Comparison of ENCODE assay signal across 10 cellular contexts in the genomic region with DNA sequence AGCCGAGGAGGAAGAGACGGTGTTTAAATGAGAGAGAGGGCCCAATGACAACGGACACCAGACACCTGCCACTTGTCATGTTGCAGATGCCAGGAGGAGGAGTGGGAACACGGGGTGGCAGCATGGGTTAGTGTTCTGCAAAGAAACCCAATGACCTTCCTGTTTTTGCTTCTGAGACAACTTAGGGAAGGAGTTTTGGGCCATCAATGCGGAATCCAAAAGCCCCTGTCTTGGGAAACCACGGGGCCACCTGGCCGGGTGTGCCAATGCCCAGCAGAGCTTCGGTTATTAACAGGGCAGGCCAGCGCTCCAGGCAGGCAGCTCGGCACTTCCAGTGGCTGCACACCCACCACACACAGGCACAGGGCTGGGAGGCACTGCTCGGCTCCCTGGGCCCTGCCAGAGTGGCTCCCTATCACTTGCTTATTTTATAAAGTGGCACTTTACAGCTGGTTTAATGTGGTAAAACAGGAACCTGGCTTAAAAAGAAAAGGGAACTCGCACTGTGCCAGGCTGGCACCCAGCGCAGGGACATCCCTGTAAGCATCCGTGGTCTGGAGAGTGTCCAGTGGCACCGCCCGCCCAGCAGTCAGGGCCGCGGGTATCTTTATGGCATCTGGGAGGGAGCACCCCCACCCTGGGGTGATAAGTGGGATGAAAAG. TPM values are rescaled to one million over a fixed set of nuclear protein-coding genes. Genes with fewer than 3 reads are reported as not detected.
DNase-seq lines count a peak whose midpoint lies in the region; ATAC-seq, FAIRE-seq and TF ChIP-seq lines count a peak whose summit lies in the region.
"Had no signal": no experiment of that assay in that cellular context is flagged by ENCODE, and none has a peak within 500 bp of the region (broad histone marks: within the 10 kb centered on the region; RNA-seq: fewer than 3 reads in every experiment).

No MANE protein-coding gene starts in this region.

- H2AFZ ChIP-seq in HepG2 (ENCODE audit: low read length) = no peak overlapping the region

- POLR2A ChIA-PET in HepG2 (lab: Yijun Ruan, JAX) = interaction anchor here (1.2 to 2.2 kb wide), 3 partner anchors 12 to 20 kb away, joined by 4 to 16 read pairs (median 10); partner anchors contain the start of gene ELL

- in situ Hi-C loops in HepG2 (cut with HindIII; ENCODE audit: extremely low pct_ligation_motif_present, low pct_unique_long_range_greater_than_20kb) = no loop called here

- H3K27ac ChIP-seq in liver (ENCODE audit: low read depth in 1 of 2, low read length in 2 of 2) = peak overlapping the region; percentile 53 to 81
- no peak overlapping the region for H3K27ac ChIP-seq in HepG2 (ENCODE audit: extremely low read length, insufficient read depth, low read length)
- H3K27ac ChIP-seq in adipose tissue (ENCODE audit: low read depth, low read length) = peak overlapping the region; percentile 48
- peak overlapping the region; percentile 69 for H3K27ac ChIP-seq in lower lobe of right lung
- H3K27ac ChIP-seq in upper lobe of right lung = peak overlapping the region; percentile 60

- H4K20me1 ChIP-seq in HepG2 (ENCODE audit: insufficient read depth, low read length) = peaks cover 81% of the 10 kb centered on the region; the same call in 1 of the 2 replicates

- intact Hi-C loops in HepG2 (cut with micrococcal nuclease; ENCODE audit: unreplicated experiment) = no loop called here
- intact Hi-C loops in lower lobe of right lung (cut with DNase I) = no loop called here
- intact Hi-C loops in upper lobe of right lung (cut with DNase I) = no loop called here

- no peaks in the 10 kb centered on the region for H3K36me3 ChIP-seq in liver (ENCODE audit: control insufficient read depth in 4 of 4, insufficient read depth in 3 of 4, low read depth in 1 of 4, low read length in 3 of 4)
- peaks cover 0 to 6% of the 10 kb centered on the region in 2 experiments; a peak in 1 of 5 replicates for H3K36me3 ChIP-seq in HepG2 (replicated peaks in 1 of 2; ENCODE audit: control insufficient read depth in 1 of 2, insufficient read depth in 2 of 2, low read length in 2 of 2)
- no peaks in the 10 kb centered on the region for H3K36me3 ChIP-seq in lower lobe of right lung
- H3K36me3 ChIP-seq in upper lobe of right lung = no peaks in the 10 kb centered on the region

- TF ChIP-seq EP300 in HepG2 (IDR thresholded peaks at IDR 0.05; ENCODE audit: low read depth in 2 of 2, low read length in 2 of 2) = no peak
- TF ChIP-seq EP300 in HepG2 (CRISPR knock-in tag; IDR thresholded peaks at IDR 0.05; ENCODE audit: borderline replicate concordance) = no peak

- H3K9ac ChIP-seq in liver (ENCODE audit: low read depth in 1 of 2, low read length in 2 of 2) (no peak overlapping the region), HepG2 (ENCODE audit: insufficient read depth, low read depth, low read length) (no peak overlapping the region)

- no peak for DNase-seq in HepG2 (ENCODE audit: low spot score)
- peak; percentile 70 for DNase-seq in lower lobe of right lung
- DNase-seq in upper lobe of right lung = no peak
- DNase-seq in GDM1 (lab: John Stamatoyannopoulos, UW) = no peak
- DNase-seq in kidney tubule cell (ENCODE audit: low spot score) = no peak
- DNase-seq in activated gamma-delta T cell (lab: John Stamatoyannopoulos, UW) = no peak

- H3K4me1 ChIP-seq in liver (ENCODE audit: control insufficient read depth in 4 of 4, insufficient read depth in 4 of 4, low read length in 3 of 4) (peaks cover 58 to 87% (median 85%) of the 10 kb centered on the region in 4 donors), HepG2 (ENCODE audit: insufficient read depth, low read length) (peaks cover 58% of the 10 kb centered on the region), lower lobe of right lung (peaks cover 100% of the 10 kb centered on the region), upper lobe of right lung (peaks cover 98% of the 10 kb centered on the region)

- H3K27me3 ChIP-seq in liver (ENCODE audit: control insufficient read depth in 4 of 4, insufficient read depth in 4 of 4, low read length in 3 of 4) (no peaks in the 10 kb centered on the region), HepG2 (ENCODE audit: control insufficient read depth in 1 of 2, insufficient read depth in 2 of 2, low read length in 2 of 2) (no peaks in the 10 kb centered on the region), lower lobe of right lung (ENCODE audit: low read depth) (no peaks in the 10 kb centered on the region), upper lobe of right lung (no peaks in the 10 kb centered on the region)

- TF ChIP-seq POLR2A in HepG2 (IDR thresholded peaks at IDR 0.05; ENCODE audit: insufficient read depth in 1 of 2, low read depth in 2 of 2, low read length in 2 of 2) = no peak

- TF ChIP-seq CTCF in liver (IDR thresholded peaks at IDR 0.05; ENCODE audit: low read depth, low read length, missing input control) (no peak), HepG2 (CRISPR knock-in tag; IDR thresholded peaks at IDR 0.05) (no peak), lower lobe of right lung (IDR thresholded peaks at IDR 0.05) (no peak), upper lobe of right lung (IDR thresholded peaks at IDR 0.05) (no peak)

- CTCF ChIA-PET in HepG2 (lab: Yijun Ruan, JAX; ENCODE audit: low intra/inter-chr PET ratio, low total read pairs) = no interaction called here

- no TSS peak for BruUV-seq in HepG2 (replicated peaks; lab: Mats Ljungman, UMichigan)

- H3K4me3 ChIP-seq in liver (ENCODE audit: low read depth in 1 of 3, low read length in 3 of 3) = no peak overlapping the region
- no peak overlapping the region for H3K4me3 ChIP-seq in HepG2 (replicated peaks in 1 of 3; ENCODE audit: insufficient read depth in 1 of 3, low read depth in 2 of 3, low read length in 3 of 3)
- no peak overlapping the region for H3K4me3 ChIP-seq in lower lobe of right lung
- no peak overlapping the region for H3K4me3 ChIP-seq in upper lobe of right lung

- peaks cover 94% of the 10 kb centered on the region for H3K79me2 ChIP-seq in HepG2 (ENCODE audit: insufficient read depth, low read length)

- no peak overlapping the region for H3K4me2 ChIP-seq in HepG2 (ENCODE audit: low read depth, low read length)

- WGBS in liver = 62% methylated on average over 18 of the region's 18 CpGs
- WGBS in HepG2 (ENCODE audit: low lambda C conversion rate) = 95% methylated on average over 18 of the region's 18 CpGs
- 45 to 75% (median 52%) methylated on average over 18 of the region's 18 CpGs for WGBS in adipose tissue, 3 donors

- no peak for FAIRE-seq in HepG2 (lab: Jason Lieb, UNC)
- FAIRE-seq: keratinocyte had no signal

- TF ChIP-seq RAD21 in liver (IDR thresholded peaks at IDR 0.05) (no peak), HepG2 (CRISPR knock-in tag; IDR thresholded peaks at IDR 0.05) (no peak)

- H3K9me3 ChIP-seq in liver (ENCODE audit: control insufficient read depth in 4 of 4, low read length in 3 of 4) (no peaks in the 10 kb centered on the region), HepG2 (ENCODE audit: low read length) (no peaks in the 10 kb centered on the region), lower lobe of right lung (no peaks in the 10 kb centered on the region), upper lobe of right lung (no peaks in the 10 kb centered on the region)

- no peak for ATAC-seq in HepG2
- peak; percentile 31 to 58 for ATAC-seq in lower lobe of right lung
- peak; percentile 47 for ATAC-seq in upper lobe of right lung
- ATAC-seq: Panc1 had no signal

RNA-seq across cellular contexts. Expression of gene ELL, which starts 19.1 kb away (rescaled TPM):
- total RNA-seq in liver = 10 to 100 TPM in 1 of 2 donors, 1 to 10 TPM in 1; 7.6 to 10.5 TPM
- 1 to 10 TPM; 4.5 to 5.6 TPM for polyA plus RNA-seq in liver
- 3.2 and 3.7 TPM in 2 replicates for total RNA-seq in HepG2 (2016; rRNA removed; fragmentation: Illumina TruSeq; extraction: Trizol)
- 0.71 and 1.1 TPM in 2 replicates for total RNA-seq in HepG2 (2016; cell fraction: cytosol; rRNA removed; fragmentation: Illumina TruSeq; extraction: Trizol; ENCODE audit: low read depth)
- 2.7 and 4.1 TPM in 2 replicates for total RNA-seq in HepG2 (2016; cell fraction: insoluble cytoplasmic fraction; rRNA removed; fragmentation: Illumina TruSeq; extraction: Trizol)
- 2.3 and 2.5 TPM in 2 replicates for total RNA-seq in HepG2 (2016; cell fraction: membrane; rRNA removed; fragmentation: Illumina TruSeq; extraction: Trizol)
- 3.3 and 4.8 TPM in 2 replicates for total RNA-seq in HepG2 (2016; cell fraction: nucleus; rRNA removed; fragmentation: Illumina TruSeq; extraction: Trizol)
- 5.4 and 5.8 TPM in 2 replicates for polyA plus RNA-seq in HepG2 (2011; rRNA removed)
- 3.2 and 4.3 TPM in 2 replicates for polyA plus RNA-seq in HepG2 (2011; cell fraction: cytosol; rRNA removed)
- polyA plus RNA-seq in HepG2 (2011; cell fraction: nucleus; rRNA removed) = 27.1 and 34.7 TPM in 2 replicates
- polyA plus RNA-seq in HepG2 (2012) = 7.1 TPM in 2 replicates
- polyA plus RNA-seq in HepG2 (2016; cell fraction: cytosol; fragmentation: Illumina TruSeq; extraction: Trizol; ENCODE audit: low read depth) = 0.20 and 0.33 TPM in 2 replicates
- 3.1 and 4.0 TPM in 2 replicates for polyA plus RNA-seq in HepG2 (2016; cell fraction: insoluble cytoplasmic fraction; fragmentation: Illumina TruSeq; extraction: Trizol; ENCODE audit: low read depth)
- 1.0 and 1.1 TPM in 2 replicates for polyA plus RNA-seq in HepG2 (2016; cell fraction: membrane; fragmentation: Illumina TruSeq; extraction: Trizol; ENCODE audit: low read depth)
- 5.1 and 5.2 TPM in 2 replicates for polyA plus RNA-seq in HepG2 (2016; cell fraction: nucleus; fragmentation: Illumina TruSeq; extraction: Trizol; ENCODE audit: insufficient read depth, low read depth)
- 6.3 and 17.2 TPM in 2 replicates for polyA minus RNA-seq in HepG2 (2011; rRNA and poly(A)+ RNA removed; ENCODE audit: low replicate concordance)
- 6.0 and 8.8 TPM in 2 replicates for polyA minus RNA-seq in HepG2 (2011; cell fraction: cytosol; rRNA and poly(A)+ RNA removed)
- 12.9 and 14.3 TPM in 2 replicates for polyA minus RNA-seq in HepG2 (2011; cell fraction: nucleus; rRNA and poly(A)+ RNA removed)
- 10 to 100 TPM in 1 of 3 donors, 1 to 10 TPM in 2; 6.5 to 25.9 (median 9.2) TPM for polyA plus RNA-seq in adipose tissue
- total RNA-seq in lower lobe of right lung = 19.7 TPM
- 17.7 TPM for total RNA-seq in upper lobe of right lung

RNA-seq across cellular contexts. Expression of gene FKBP8, which starts 40.6 kb away (rescaled TPM):
- total RNA-seq in liver (100 to 1,000 TPM in 1 of 2 donors, 10 to 100 TPM in 1; 75.8 to 225 TPM), HepG2 (2016; rRNA removed; fragmentation: Illumina TruSeq; extraction: Trizol) (75.1 and 81.7 TPM in 2 replicates), lower lobe of right lung (195 TPM), upper lobe of right lung (201 TPM)
- polyA plus RNA-seq in liver (100 to 1,000 TPM in 1 of 2 donors, 10 to 100 TPM in 1; 59.1 to 126 TPM), HepG2 (2011; rRNA removed) (93.9 and 135 TPM in 2 replicates), adipose tissue (100 to 1,000 TPM in 2 of 3 donors, 10 to 100 TPM in 1; 90.8 to 352 (median 221) TPM)
- 75.9 and 83.0 TPM in 2 replicates for total RNA-seq in HepG2 (2016; cell fraction: cytosol; rRNA removed; fragmentation: Illumina TruSeq; extraction: Trizol; ENCODE audit: low read depth)
- 78.1 and 87.6 TPM in 2 replicates for total RNA-seq in HepG2 (2016; cell fraction: insoluble cytoplasmic fraction; rRNA removed; fragmentation: Illumina TruSeq; extraction: Trizol)
- 92.2 and 111 TPM in 2 replicates for total RNA-seq in HepG2 (2016; cell fraction: membrane; rRNA removed; fragmentation: Illumina TruSeq; extraction: Trizol)
- 32.7 and 42.9 TPM in 2 replicates for total RNA-seq in HepG2 (2016; cell fraction: nucleus; rRNA removed; fragmentation: Illumina TruSeq; extraction: Trizol)
- 101 and 179 TPM in 2 replicates for polyA plus RNA-seq in HepG2 (2011; cell fraction: cytosol; rRNA removed)
- polyA plus RNA-seq in HepG2 (2011; cell fraction: nucleus; rRNA removed) = 159 and 173 TPM in 2 replicates
- polyA plus RNA-seq in HepG2 (2012) = 93.8 and 130 TPM in 2 replicates
- polyA plus RNA-seq in HepG2 (2016; cell fraction: cytosol; fragmentation: Illumina TruSeq; extraction: Trizol; ENCODE audit: low read depth) = 84.6 and 95.1 TPM in 2 replicates
- 107 and 111 TPM in 2 replicates for polyA plus RNA-seq in HepG2 (2016; cell fraction: insoluble cytoplasmic fraction; fragmentation: Illumina TruSeq; extraction: Trizol; ENCODE audit: low read depth)
- polyA plus RNA-seq in HepG2 (2016; cell fraction: membrane; fragmentation: Illumina TruSeq; extraction: Trizol; ENCODE audit: low read depth) = 117 and 126 TPM in 2 replicates
- 80.5 and 87.9 TPM in 2 replicates for polyA plus RNA-seq in HepG2 (2016; cell fraction: nucleus; fragmentation: Illumina TruSeq; extraction: Trizol; ENCODE audit: insufficient read depth, low read depth)
- polyA minus RNA-seq in HepG2 (2011; rRNA and poly(A)+ RNA removed; ENCODE audit: low replicate concordance) = 96.9 and 151 TPM in 2 replicates
- 63.3 and 77.3 TPM in 2 replicates for polyA minus RNA-seq in HepG2 (2011; cell fraction: cytosol; rRNA and poly(A)+ RNA removed)
- 16.6 and 20.1 TPM in 2 replicates for polyA minus RNA-seq in HepG2 (2011; cell fraction: nucleus; rRNA and poly(A)+ RNA removed)

RNA-seq across cellular contexts. Expression of gene KXD1, which starts 54.9 kb away (rescaled TPM):
- total RNA-seq in liver = 10 to 100 TPM; 31.8 to 47.0 TPM
- polyA plus RNA-seq in liver = 10 to 100 TPM; 39.9 to 53.6 TPM
- 44.6 and 53.1 TPM in 2 replicates for total RNA-seq in HepG2 (2016; rRNA removed; fragmentation: Illumina TruSeq; extraction: Trizol)
- total RNA-seq in HepG2 (2016; cell fraction: cytosol; rRNA removed; fragmentation: Illumina TruSeq; extraction: Trizol; ENCODE audit: low read depth) = 49.9 and 63.5 TPM in 2 replicates
- total RNA-seq in HepG2 (2016; cell fraction: insoluble cytoplasmic fraction; rRNA removed; fragmentation: Illumina TruSeq; extraction: Trizol) = 46.0 and 46.4 TPM in 2 replicates
- total RNA-seq in HepG2 (2016; cell fraction: membrane; rRNA removed; fragmentation: Illumina TruSeq; extraction: Trizol) = 90.1 and 104 TPM in 2 replicates
- total RNA-seq in HepG2 (2016; cell fraction: nucleus; rRNA removed; fragmentation: Illumina TruSeq; extraction: Trizol) = 20.4 and 21.0 TPM in 2 replicates
- 143 and 160 TPM in 2 replicates for polyA plus RNA-seq in HepG2 (2011; rRNA removed)
- 112 and 130 TPM in 2 replicates for polyA plus RNA-seq in HepG2 (2011; cell fraction: cytosol; rRNA removed)
- polyA plus RNA-seq in HepG2 (2011; cell fraction: nucleus; rRNA removed) = 122 and 125 TPM in 2 replicates
- 61.5 and 85.8 TPM in 2 replicates for polyA plus RNA-seq in HepG2 (2012)
- 72.0 and 99.5 TPM in 2 replicates for polyA plus RNA-seq in HepG2 (2016; cell fraction: cytosol; fragmentation: Illumina TruSeq; extraction: Trizol; ENCODE audit: low read depth)
- polyA plus RNA-seq in HepG2 (2016; cell fraction: insoluble cytoplasmic fraction; fragmentation: Illumina TruSeq; extraction: Trizol; ENCODE audit: low read depth) = 68.6 and 76.3 TPM in 2 replicates
- polyA plus RNA-seq in HepG2 (2016; cell fraction: membrane; fragmentation: Illumina TruSeq; extraction: Trizol; ENCODE audit: low read depth) = 121 and 126 TPM in 2 replicates
- polyA plus RNA-seq in HepG2 (2016; cell fraction: nucleus; fragmentation: Illumina TruSeq; extraction: Trizol; ENCODE audit: insufficient read depth, low read depth) = 62.9 and 64.5 TPM in 2 replicates
- polyA minus RNA-seq in HepG2 (2011; rRNA and poly(A)+ RNA removed; ENCODE audit: low replicate concordance) = 73.9 and 103 TPM in 2 replicates
- polyA minus RNA-seq in HepG2 (2011; cell fraction: cytosol; rRNA and poly(A)+ RNA removed) = 43.1 and 52.2 TPM in 2 replicates
- 20.0 and 23.6 TPM in 2 replicates for polyA minus RNA-seq in HepG2 (2011; cell fraction: nucleus; rRNA and poly(A)+ RNA removed)
- 10 to 100 TPM; 63.6 to 92.0 (median 82.6) TPM for polyA plus RNA-seq in adipose tissue
- 71.9 TPM for total RNA-seq in lower lobe of right lung
- total RNA-seq in upper lobe of right lung = 68.3 TPM
